ENCODE assay signal across 16 cellular contexts in the genomic region with DNA sequence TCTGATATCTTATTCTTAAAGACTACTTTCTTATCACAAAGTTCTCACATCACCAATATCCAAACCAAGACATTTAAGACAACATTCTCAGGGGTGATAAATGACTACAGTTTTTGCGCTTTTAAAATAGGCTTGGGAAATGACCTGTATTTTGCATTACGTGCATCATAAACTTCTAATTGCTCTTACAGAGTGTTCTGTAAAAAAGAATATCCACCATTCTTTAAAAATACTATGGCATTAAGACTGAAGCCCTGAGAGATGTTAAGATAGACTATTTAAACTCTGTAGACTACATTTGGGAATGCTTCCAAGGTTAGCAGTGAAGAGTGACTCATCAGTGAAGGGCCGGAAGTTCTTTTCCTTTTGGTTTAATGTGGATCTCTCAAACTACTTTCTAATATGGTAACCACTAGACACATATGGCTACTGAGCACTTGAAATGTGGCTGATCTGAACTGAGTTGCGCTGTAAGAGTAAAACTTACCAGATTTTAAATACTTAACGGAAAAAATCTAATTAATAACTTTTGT.
A peak's percentile ranks its signal among the peaks of the same experiment; 100 is the strongest.
DNase-seq lines count a peak whose midpoint lies in the region; ATAC-seq and TF ChIP-seq lines count a peak whose summit lies in the region.
"Had no signal": no experiment of that assay in that cellular context is flagged by ENCODE, and none has a peak within 500 bp of the region (broad histone marks: within the 10 kb centered on the region; RNA-seq: fewer than 3 reads in every experiment).

No MANE protein-coding gene starts in this region.

- intact Hi-C loops in OCI-LY7 (cut with micrococcal nuclease; ENCODE audit: unreplicated experiment) = no loop called here

- H3K27ac ChIP-seq in OCI-LY7 (ENCODE audit: low read depth, low read length, poor library complexity, severe bottlenecking) = no peak overlapping the region
- H3K27ac ChIP-seq: adrenal gland, VCaP had no signal

- H3K27me3 Mint-ChIP-seq in mesothelial cell of epicardium (ENCODE audit: low read depth) = no peaks in the 10 kb centered on the region
- H3K27me3 Mint-ChIP-seq: stimulated activated naive CD8-positive, alpha-beta T cell treated with anti-CD3 and anti-CD28 coated beads, Interleukin-15, Interleukin-2, amounts not matched to agents 100 ng/mL and 50 ng/mL, for 24 hours had no signal

- H3K36me3 ChIP-seq in OCI-LY7 (ENCODE audit: insufficient read depth, low read length) = no peaks in the 10 kb centered on the region
- H3K36me3 ChIP-seq: adrenal gland had no signal

- peaks cover 40% of the 10 kb centered on the region for H3K9me3 Mint-ChIP-seq in mesothelial cell of epicardium

- no peak overlapping the region for H3K4me3 Mint-ChIP-seq in mesothelial cell of epicardium
- H3K4me3 Mint-ChIP-seq: stimulated activated naive CD8-positive, alpha-beta T cell treated with anti-CD3 and anti-CD28 coated beads, Interleukin-15, Interleukin-2, amounts not matched to agents 100 ng/mL and 50 ng/mL, for 24 hours had no signal

- no peak overlapping the region for H2AFZ ChIP-seq in OCI-LY7 (ENCODE audit: low read length)

- H3K9me3 ChIP-seq in OCI-LY7 (ENCODE audit: low read length) = no peaks in the 10 kb centered on the region
- H3K9me3 ChIP-seq: adrenal gland had no signal

- H4K20me1 ChIP-seq in OCI-LY7 (ENCODE audit: insufficient read depth, low read length) = no peaks in the 10 kb centered on the region

- no peak for ATAC-seq in HG03565 (IDR thresholded peaks at IDR 0.05; ENCODE audit: unreplicated experiment)

- no peak overlapping the region for H3K4me2 ChIP-seq in OCI-LY7 (ENCODE audit: low read length)

- H3K9me2 ChIP-seq in OCI-LY7 (ENCODE audit: insufficient read depth, low read length) = no peaks in the 10 kb centered on the region

- H3K4me1 ChIP-seq in OCI-LY7 (ENCODE audit: insufficient read depth, low read length, poor library complexity, severe bottlenecking) = no peaks in the 10 kb centered on the region

- no peaks in the 10 kb centered on the region for H3K79me2 ChIP-seq in OCI-LY7 (ENCODE audit: insufficient read depth, low read depth, low read length)

- DNase-seq in DMS53 (lab: John Stamatoyannopoulos, UW) (peak; percentile 73), NCI-H69 (lab: John Stamatoyannopoulos, UW) (peak; percentile 67), choroid plexus epithelial cell (ENCODE audit: low read depth) (peak; percentile 74), mesothelial cell of epicardium (ENCODE audit: low spot score in 2 of 2, unreplicated experiment in 2 of 2) (no peak), NK-92 (lab: John Stamatoyannopoulos, UW; ENCODE audit: unreplicated experiment) (no peak), mesenteric fat pad (ENCODE audit: low spot score) (no peak), OCI-LY7 (ENCODE audit: low spot score) (no peak)
- DNase-seq: NCI-H1048; NCI-H510A; retina; SHP77 treated with DMSO at 0.1 percent for 48 hours; stimulated activated CD4-positive, alpha-beta T cell treated with anti-CD3 and anti-CD28 coated beads, Interleukin-4, amount 100 ng/mL, for 4 hours had no signal

- H3K4me1 Mint-ChIP-seq in mesothelial cell of epicardium = peaks cover 3% of the 10 kb centered on the region

- POLR2A ChIA-PET in OCI-LY7 (lab: Charles Lee) = no interaction called here

- H3K4me3 ChIP-seq in choroid plexus epithelial cell (ENCODE audit: low read depth, low read length) (no peak overlapping the region), OCI-LY7 (ENCODE audit: low read depth, low read length, poor library complexity, severe bottlenecking) (no peak overlapping the region)
- H3K4me3 ChIP-seq: adrenal gland had no signal

- CTCF ChIA-PET in OCI-LY7 (lab: Charles Lee; ENCODE audit: unreplicated experiment) = no interaction called here

- TF ChIP-seq CTCF in choroid plexus epithelial cell (conservative IDR thresholded peaks at IDR 0.05; ENCODE audit: low read depth, low read length) = no peak
- no peak for TF ChIP-seq CTCF in mesothelial cell of epicardium (IDR thresholded peaks at IDR 0.05; ENCODE audit: unreplicated experiment)
- no peak for TF ChIP-seq CTCF in OCI-LY7 (conservative IDR thresholded peaks at IDR 0.05; ENCODE audit: low read length)

- H3K36me3 Mint-ChIP-seq in mesothelial cell of epicardium = no peaks in the 10 kb centered on the region

- H3K27ac Mint-ChIP-seq in mesothelial cell of epicardium = peak overlapping the region; percentile 27
- H3K27ac Mint-ChIP-seq: stimulated activated naive CD8-positive, alpha-beta T cell treated with anti-CD3 and anti-CD28 coated beads, Interleukin-15, Interleukin-2, amounts not matched to agents 100 ng/mL and 50 ng/mL, for 24 hours had no signal

- no TSS peak for BruUV-seq in OCI-LY7 (replicated peaks; lab: Mats Ljungman, UMichigan)

Comparison
In these comparisons a context has a peak if more than half of its experiments do, and no peak if none do; other contexts are left out.
1. DNase-seq: peak in DMS53 (single experiment), NCI-H69 (single experiment) and choroid plexus epithelial cell (single experiment); none in mesothelial cell of epicardium (0 of 2), NK-92 (single experiment), mesenteric fat pad (single experiment) and OCI-LY7 (single experiment).